In genomic region chr22:25402501-25403283, GRCh38 we compare ENCODE assay signal across 9 cellular contexts.
DNase-seq lines count a peak whose midpoint lies in the region; TF ChIP-seq lines count a peak whose summit lies in the region.
"Had no signal": no experiment of that assay in that cellular context is flagged by ENCODE, and none has a peak within 500 bp of the region (broad histone marks: within the 10 kb centered on the region; RNA-seq: fewer than 3 reads in every experiment).

No MANE protein-coding gene starts in this region.

- no peaks in the 10 kb centered on the region for H3K27me3 Mint-ChIP-seq in CD4-positive, alpha-beta memory T cell
- H3K27me3 Mint-ChIP-seq: activated naive CD4-positive, alpha-beta T cell treated with anti-CD3 and anti-CD28 coated beads, Interleukin-2, amount 50 U/mL, for 24 hours had no signal

- H3K27ac Mint-ChIP-seq in CD4-positive, alpha-beta memory T cell: peak overlapping the region in 2 of 7 donors; percentile 38 to 56
- H3K27ac Mint-ChIP-seq: activated naive CD4-positive, alpha-beta T cell treated with anti-CD3 and anti-CD28 coated beads, Interleukin-2, amount 50 U/mL, for 24 hours had no signal

- no peak overlapping the region for H2AFZ ChIP-seq in OCI-LY7 (ENCODE audit: low read length)
- no peak overlapping the region for H2AFZ ChIP-seq in fibroblast of lung (ENCODE audit: low read length)

- H3K79me2 ChIP-seq in OCI-LY7 (ENCODE audit: insufficient read depth, low read depth, low read length): peaks cover 59% of the 10 kb centered on the region
- H3K79me2 ChIP-seq in fibroblast of lung (ENCODE audit: control insufficient read depth, insufficient read depth, low read length): peaks cover 38% of the 10 kb centered on the region

- H3K9me2 ChIP-seq in OCI-LY7 (ENCODE audit: insufficient read depth, low read length): no peaks in the 10 kb centered on the region

- peak overlapping the region in 7 of 8 donors; percentile 23 to 88 (median 60) for H3K4me3 Mint-ChIP-seq in CD4-positive, alpha-beta memory T cell

- no peak overlapping the region for H3K27ac ChIP-seq in CD4-positive, alpha-beta memory T cell (ENCODE audit: low read depth, low read length)
- H3K27ac ChIP-seq in OCI-LY7 (ENCODE audit: low read depth, low read length, poor library complexity, severe bottlenecking) (peak overlapping the region; percentile 47), fibroblast of lung (ENCODE audit: insufficient read depth, low read length) (peak overlapping the region; percentile 74)

- TF ChIP-seq CTCF in OCI-LY7 (conservative IDR thresholded peaks at IDR 0.05; ENCODE audit: low read length) (no peak), fibroblast of lung (conservative IDR thresholded peaks at IDR 0.05 in 1 of 2, IDR thresholded peaks at IDR 0.05 in 1 of 2; ENCODE audit: low read depth in 1 of 2, low read length in 2 of 2) (no peak)

- no peak overlapping the region for H3K9ac ChIP-seq in fibroblast of lung (ENCODE audit: insufficient read depth, low read length)

- peaks cover 19 to 54% (median 30%) of the 10 kb centered on the region in 4 donors for H3K4me1 Mint-ChIP-seq in CD4-positive, alpha-beta memory T cell

- CTCF ChIA-PET in CD4-positive, alpha-beta memory T cell (lab: Charles Lee; ENCODE audit: partially characterized antibody): interaction anchor here (1.1 kb wide), 1 partner anchor 928 kb away, joined by 3 read pairs; no protein-coding TSS in a partner anchor
- CTCF ChIA-PET in OCI-LY7 (lab: Charles Lee; ENCODE audit: unreplicated experiment): no interaction called here

- H3K4me3 ChIP-seq in CD4-positive, alpha-beta memory T cell (ENCODE audit: low read length in 2 of 2): no peak overlapping the region
- H3K4me3 ChIP-seq in OCI-LY7 (ENCODE audit: low read depth, low read length, poor library complexity, severe bottlenecking) (peak overlapping the region; percentile 87), fibroblast of lung (replicated peaks in 1 of 4; ENCODE audit: control extremely low read depth in 1 of 4, insufficient read depth in 1 of 4, low read depth in 3 of 4, low read length in 4 of 4) (peak overlapping the region; percentile 65 to 78 (median 73))

- no peaks in the 10 kb centered on the region for H3K9me3 ChIP-seq in CD4-positive, alpha-beta memory T cell (ENCODE audit: control insufficient read depth in 1 of 2, low read length in 2 of 2)
- H3K9me3 ChIP-seq in OCI-LY7 (ENCODE audit: low read length) (no peaks in the 10 kb centered on the region), fibroblast of lung (ENCODE audit: control insufficient read depth, insufficient read depth, low read depth, low read length) (no peaks in the 10 kb centered on the region)

- POLR2A ChIA-PET in CD4-positive, alpha-beta memory T cell (lab: Charles Lee; ENCODE audit: partially characterized antibody): interaction anchor here (0.6 kb wide), 1 partner anchor 395 kb away, joined by 3 read pairs; no protein-coding TSS in a partner anchor
- POLR2A ChIA-PET in OCI-LY7 (lab: Charles Lee): interaction anchor here (1.5 kb wide), 1 partner anchor 22 kb away, joined by 3 read pairs; no protein-coding TSS in a partner anchor

- H3K36me3 Mint-ChIP-seq in CD4-positive, alpha-beta memory T cell: no peaks in the 10 kb centered on the region
- H3K36me3 Mint-ChIP-seq: activated naive CD4-positive, alpha-beta T cell treated with anti-CD3 and anti-CD28 coated beads, Interleukin-2, amount 50 U/mL, for 24 hours had no signal

- H3K4me1 ChIP-seq in CD4-positive, alpha-beta memory T cell (ENCODE audit: insufficient read depth, low read length): peaks cover 35% of the 10 kb centered on the region
- H3K4me1 ChIP-seq in OCI-LY7 (ENCODE audit: insufficient read depth, low read length, poor library complexity, severe bottlenecking) (peaks cover 49% of the 10 kb centered on the region), fibroblast of lung (ENCODE audit: control insufficient read depth, extremely low read depth, insufficient read depth, low read length) (peaks cover 24% of the 10 kb centered on the region)

- intact Hi-C loops in CD4-positive, alpha-beta memory T cell (cut with micrococcal nuclease): no loop called here
- intact Hi-C loops in OCI-LY7 (cut with micrococcal nuclease; ENCODE audit: unreplicated experiment): loop anchor here (5.0 kb wide), 1 partner anchor 40 kb away; no protein-coding TSS in a partner anchor
- intact Hi-C loops in posterior vena cava (cut with DNase I): no loop called here

- H3K27me3 ChIP-seq in CD4-positive, alpha-beta memory T cell (ENCODE audit: insufficient read depth, low read length): no peaks in the 10 kb centered on the region
- no peaks in the 10 kb centered on the region for H3K27me3 ChIP-seq in fibroblast of lung (ENCODE audit: control insufficient read depth, insufficient read depth, low read length)

- H4K20me1 ChIP-seq in OCI-LY7 (ENCODE audit: insufficient read depth, low read length): peaks cover 7% of the 10 kb centered on the region; the same call in 1 of the 2 replicates
- no peaks in the 10 kb centered on the region for H4K20me1 ChIP-seq in fibroblast of lung (ENCODE audit: control insufficient read depth, extremely low read depth, insufficient read depth, low read length)

- H3K36me3 ChIP-seq in CD4-positive, alpha-beta memory T cell (ENCODE audit: insufficient read depth, low read length): no peaks in the 10 kb centered on the region
- H3K36me3 ChIP-seq in OCI-LY7 (ENCODE audit: insufficient read depth, low read length) (no peaks in the 10 kb centered on the region), fibroblast of lung (ENCODE audit: control insufficient read depth, insufficient read depth, low read length) (no peaks in the 10 kb centered on the region)

- BruUV-seq in OCI-LY7 (replicated peaks; lab: Mats Ljungman, UMichigan): no TSS peak

- no peak for DNase-seq in CD4-positive, alpha-beta memory T cell
- DNase-seq in OCI-LY7 (ENCODE audit: low spot score) (no peak), fibroblast of lung (ENCODE audit: low read depth in 2 of 2) (peak; percentile 32 to 74), posterior vena cava (ENCODE audit: low spot score) (peak; percentile 73), UCSD-AML1 (lab: John Stamatoyannopoulos, UW; ENCODE audit: unreplicated experiment) (no peak), SHP77 (lab: John Stamatoyannopoulos, UW) (no peak)
- no peak for DNase-seq in stimulated activated CD8-positive, alpha-beta memory T cell treated with anti-CD3 and anti-CD28 coated beads, Interleukin-4, amount 100 ng/mL, for 48 hours
- no peak for DNase-seq in effector CD4-positive, alpha-beta T cell

- H3K9me3 Mint-ChIP-seq in CD4-positive, alpha-beta memory T cell: no peaks in the 10 kb centered on the region
- H3K9me3 Mint-ChIP-seq: activated naive CD4-positive, alpha-beta T cell treated with anti-CD3 and anti-CD28 coated beads, Interleukin-2, amount 50 U/mL, for 24 hours had no signal

- H3K4me2 ChIP-seq in OCI-LY7 (ENCODE audit: low read length) (peak overlapping the region; percentile 93), fibroblast of lung (ENCODE audit: extremely low read depth, insufficient read depth, low read length) (peak overlapping the region; percentile 94)

Comparison
In these comparisons a context has a peak if more than half of its experiments do, and no peak if none do; other contexts are left out.
1. DNase-seq: peak in fibroblast of lung (2 of 2) and posterior vena cava (single experiment); none in CD4-positive, alpha-beta memory T cell (0 of 5), OCI-LY7 (single experiment), UCSD-AML1 (single experiment), stimulated activated CD8-positive, alpha-beta memory T cell treated with anti-CD3 and anti-CD28 coated beads, Interleukin-4, amount 100 ng/mL, for 48 hours (single experiment), SHP77 (0 of 2) and effector CD4-positive, alpha-beta T cell (single experiment).
2. H3K4me3 ChIP-seq: peak in OCI-LY7 (single experiment) and fibroblast of lung (4 of 4); none in CD4-positive, alpha-beta memory T cell (0 of 2).